ENCODE assay signal across 9 cellular contexts in genomic region chr15:50854594-50855490, GRCh38. TPM values are rescaled to one million over a fixed set of nuclear protein-coding genes. Genes with fewer than 3 reads are reported as not detected.
DNase-seq lines count a peak whose midpoint lies in the region; ATAC-seq, FAIRE-seq and TF ChIP-seq lines count a peak whose summit lies in the region.
"Had no signal": no experiment of that assay in that cellular context is flagged by ENCODE, and none has a peak within 500 bp of the region (broad histone marks: within the 10 kb centered on the region; RNA-seq: fewer than 3 reads in every experiment).

No MANE protein-coding gene starts in this region.

- WGBS in ovary, 3 donors: 87 to 95% (median 93%) methylated on average over 4 of the region's 4 CpGs

- H3K4me1 ChIP-seq in ovary (ENCODE audit: insufficient read depth): no peaks in the 10 kb centered on the region

- no peaks in the 10 kb centered on the region for H3K27me3 ChIP-seq in ovary

- TF ChIP-seq POLR2A in ovary (IDR thresholded peaks at IDR 0.05): no peak

- peak; percentile 94 for ATAC-seq in HG02973 (IDR thresholded peaks at IDR 0.05; ENCODE audit: unreplicated experiment)

- DNase-seq in GM19239 (ENCODE audit: insufficient read length, low spot score) (no peak), SIG-M5 (lab: John Stamatoyannopoulos, UW) (peak; percentile 57), renal cortical epithelial cell (ENCODE audit: low read depth) (peak; percentile 96), ovary (no peak), DMS79 treated with DMSO at 0.1 percent for 48 hours (lab: John Stamatoyannopoulos, UW) (no peak), retina (no peak), OCI-M1 (lab: John Stamatoyannopoulos, UW) (no peak)
- DNase-seq: T-helper 2 cell had no signal

- no peak overlapping the region for H3K4me3 ChIP-seq in ovary

- H3K36me3 ChIP-seq in ovary: no peaks in the 10 kb centered on the region

- no peak for TF ChIP-seq CTCF in ovary (IDR thresholded peaks at IDR 0.05)

- H3K27ac ChIP-seq in ovary: no peak overlapping the region

- intact Hi-C loops in ovary (cut with DNase I): no loop called here

- H3K9me3 ChIP-seq in ovary: no peaks in the 10 kb centered on the region

- FAIRE-seq in GM19239 (lab: Jason Lieb, UNC): peak; percentile 83

- no peak for TF ChIP-seq EP300 in ovary (IDR thresholded peaks at IDR 0.05)

RNA-seq across cellular contexts. Expression of gene AP4E1, which starts 53.6 kb away (rescaled TPM):
- total RNA-seq in renal cortical epithelial cell: 18.8 and 20.8 TPM in 2 replicates
- 10 to 100 TPM in 3 of 7 donors, 1 to 10 TPM in 4; 3.7 to 12.7 (median 8.6) TPM for total RNA-seq in ovary
- polyA plus RNA-seq in ovary: 1 to 10 TPM; 3.1 to 4.7 TPM

Comparison
In these comparisons a context has a peak if more than half of its experiments do, and no peak if none do; other contexts are left out.
1. DNase-seq: peak in SIG-M5 (single experiment) and renal cortical epithelial cell (single experiment); none in GM19239 (single experiment), ovary (0 of 5), DMS79 treated with DMSO at 0.1 percent for 48 hours (single experiment), retina (single experiment) and OCI-M1 (single experiment).